33 cellular contexts compared by ENCODE assay signal in the genomic region with DNA sequence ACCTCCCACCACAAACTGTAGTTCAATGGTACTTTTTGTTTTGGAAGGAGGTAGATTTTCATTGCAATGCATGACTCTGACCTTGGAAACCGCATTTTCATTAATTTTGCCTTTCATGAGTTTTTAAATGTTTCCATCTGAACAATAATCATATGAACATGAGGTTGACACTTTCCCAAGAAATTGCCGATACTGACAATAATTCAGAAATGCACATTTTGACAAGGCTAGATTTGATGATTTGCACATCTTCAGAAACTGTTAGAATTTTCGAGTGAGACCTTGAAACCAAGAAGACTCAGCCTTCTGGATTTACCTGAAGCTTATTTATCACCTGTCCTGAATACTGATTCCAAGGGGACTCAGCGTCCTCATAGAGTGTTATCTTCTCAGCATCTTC.
"Had no signal": no experiment of that assay in that cellular context is flagged by ENCODE, and none has a peak within 500 bp of the region (broad histone marks: within the 10 kb centered on the region; RNA-seq: fewer than 3 reads in every experiment).

No MANE protein-coding gene starts in this region.

- H3K27me3 ChIP-seq: adrenal gland, ascending aorta, body of pancreas, brain microvascular endothelial cell, breast epithelium, cardiac muscle cell had no signal

- H3K27ac ChIP-seq: adrenal gland, ascending aorta, body of pancreas, brain microvascular endothelial cell, breast epithelium, cardiac muscle cell had no signal

- FAIRE-seq: astrocyte, bronchial epithelial cell had no signal

- DNase-seq: activated effector memory CD4-positive, alpha-beta T cell treated with anti-CD3 and anti-CD28 coated beads, Interleukin-2, amount 50 U/mL, for 16 hours; activated effector memory CD4-positive, alpha-beta T cell treated with Interleukin-2 at 50 U/mL for 16 hours; activated gamma-delta T cell; activated gamma-delta T cell treated with Interleukin-2 at 50 U/mL for 16 hours; activated naive CD4-positive, alpha-beta T cell; activated naive CD4-positive, alpha-beta T cell treated with anti-CD3 and anti-CD28 coated beads for 36 hours; activated naive CD4-positive, alpha-beta T cell treated with anti-CD3 and anti-CD28 coated beads, Interleukin-2, amount 10 ng/mL, durations not matched to agents 7 days and 5 days; activated naive CD4-positive, alpha-beta T cell treated with anti-CD3 and anti-CD28 coated beads, Interleukin-2, amount 50 U/mL, for 16 hours; activated naive CD4-positive, alpha-beta T cell treated with Interleukin-2 at 50 U/mL for 16 hours; activated naive CD8-positive, alpha-beta T cell treated with anti-CD3 and anti-CD28 coated beads for 36 hours; activated naive CD8-positive, alpha-beta T cell treated with anti-CD3 and anti-CD28 coated beads, Interleukin-2, amount 10 ng/mL, durations not matched to agents 7 days and 5 days; activated naive CD8-positive, alpha-beta T cell treated with anti-CD3 and anti-CD28 coated beads, Interleukin-2, amount 50 U/mL, for 24 hours; activated T-cell treated with anti-CD3 and anti-CD28 coated beads, Interleukin-2, amount 50 U/mL, for 24 hours; activated T-cell treated with anti-CD3 and anti-CD28 coated beads, Interleukin-2, amount 50 U/mL, for 4 hours; activated T-cell treated with anti-CD3 and anti-CD28 coated beads, Interleukin-2, amount 50 U/mL, for 48 hours; activated T-cell treated with anti-CD3 and anti-CD28 coated beads, Interleukin-2, amount 50 U/mL, for 72 hours; adrenal gland; amniotic stem cell; amygdala; anterior cingulate cortex; aorta; body of pancreas; brain microvascular endothelial cell; caudate nucleus; central memory CD4-positive, alpha-beta T cell; cerebellar nuclear complex had no signal

- H3K4me1 ChIP-seq: adrenal gland, ascending aorta, body of pancreas, breast epithelium had no signal

- H3K9me3 ChIP-seq: adrenal gland, ascending aorta, body of pancreas, breast epithelium had no signal

- ATAC-seq: activated naive CD4-positive, alpha-beta T cell treated with anti-CD3 and anti-CD28 coated beads, Interleukin-2, amount 50 U/mL, for 72 hours; activated naive CD8-positive, alpha-beta T cell treated with anti-CD3 and anti-CD28 coated beads, Interleukin-2, amount 50 U/mL, for 24 hours; activated T-cell treated with anti-CD3 and anti-CD28 coated beads, Interleukin-2, amount 50 U/mL, for 4 hours; activated T-cell treated with anti-CD3 and anti-CD28 coated beads, Interleukin-2, amount 50 U/mL, for 72 hours; activated T-helper 17 cell treated with anti-CD3 and anti-CD28 coated beads, Interleukin-2, amount 50 U/mL, for 72 hours; body of pancreas had no signal

- H3K36me3 ChIP-seq: adrenal gland, ascending aorta, brain microvascular endothelial cell, breast epithelium, cardiac muscle cell had no signal

- H3K4me3 ChIP-seq: adrenal gland, ascending aorta, body of pancreas, breast epithelium, cardiac muscle cell had no signal
